In genomic region chr6:167049275-167049674, GRCh38 we compare ENCODE assay signal across 16 cellular contexts.
"Had no signal": no experiment of that assay in that cellular context is flagged by ENCODE, and none has a peak within 500 bp of the region (broad histone marks: within the 10 kb centered on the region; RNA-seq: fewer than 3 reads in every experiment).

No MANE protein-coding gene starts in this region.

- H3K36me3 ChIP-seq: left ventricle myocardium inferior, pancreas, suprapubic skin had no signal

- H3K27ac ChIP-seq: left ventricle myocardium inferior, pancreas, suprapubic skin had no signal

- H3K27ac Mint-ChIP-seq: activated CD4-positive, alpha-beta T cell treated with anti-CD3 and anti-CD28 coated beads, Interleukin-2, amount 10 ng/mL, durations not matched to agents 24 days and 14 days; activated CD8-positive, alpha-beta T cell treated with anti-CD3 and anti-CD28 coated beads, Interleukin-2, amount 10 ng/mL, durations not matched to agents 7 days and 5 days; activated T-helper 2 cell treated with anti-CD3 and anti-CD28 coated beads, Interferon-gamma antibody, Interleukin-2, Interleukin-4, amounts not matched to agents 10 μg/mL and 5 μg/mL and 100 μg/mL, durations not matched to agents 14 hours and 24 hours and 36 hours; T-helper 1 cell treated with Interleukin-12 subunit alpha and Interleukin-12 subunit beta and Interleukin-4 antibody, amounts not matched to agents 30 μg/mL and 1 μg/mL, for 36 hours had no signal

- H3K9me3 ChIP-seq: left ventricle myocardium inferior, mucosa of descending colon, pancreas, suprapubic skin had no signal

- H3K4me3 Mint-ChIP-seq: activated CD4-positive, alpha-beta T cell treated with anti-CD3 and anti-CD28 coated beads, Interleukin-2, amount 10 ng/mL, durations not matched to agents 24 days and 14 days; activated CD8-positive, alpha-beta T cell treated with anti-CD3 and anti-CD28 coated beads, Interleukin-2, amount 10 ng/mL, durations not matched to agents 7 days and 5 days; memory B cell; T-helper 1 cell treated with Interleukin-12 subunit alpha and Interleukin-12 subunit beta and Interleukin-4 antibody, amounts not matched to agents 30 μg/mL and 1 μg/mL, for 36 hours had no signal

- DNase-seq: activated CD4-positive, alpha-beta T cell treated with anti-CD3 and anti-CD28 coated beads, Interleukin-2, amount 10 ng/mL, durations not matched to agents 24 days and 14 days; activated CD8-positive, alpha-beta memory T cell treated with anti-CD3 and anti-CD28 coated beads, Interleukin-2, amount 50 U/mL, for 48 hours; activated CD8-positive, alpha-beta T cell treated with anti-CD3 and anti-CD28 coated beads, Interleukin-2, amount 10 ng/mL, durations not matched to agents 7 days and 5 days; hypothalamus; left ventricle myocardium inferior; mucosa of descending colon; naive thymus-derived CD8-positive, alpha-beta T cell; pancreas; stimulated activated CD4-positive, alpha-beta T cell treated with anti-CD3 and anti-CD28 coated beads, Interleukin-1b, Interleukin-23, amount 100 ng/mL, for 48 hours; trophoblast cell had no signal

- ATAC-seq: activated CD8-positive, alpha-beta T cell treated with anti-CD3 and anti-CD28 coated beads, Interleukin-2, amount 10 ng/mL, durations not matched to agents 7 days and 5 days; esophagus mucosa; mucosa of descending colon; naive thymus-derived CD8-positive, alpha-beta T cell; pancreas had no signal

- H3K9me3 Mint-ChIP-seq: activated CD4-positive, alpha-beta T cell treated with anti-CD3 and anti-CD28 coated beads, Interleukin-2, amount 10 ng/mL, durations not matched to agents 24 days and 14 days; activated naive CD4-positive, alpha-beta T cell treated with anti-CD3 and anti-CD28 coated beads, Interleukin-2, amount 50 U/mL, for 72 hours; activated T-helper 2 cell treated with anti-CD3 and anti-CD28 coated beads, Interferon-gamma antibody, Interleukin-2, Interleukin-4, amounts not matched to agents 10 μg/mL and 5 μg/mL and 100 μg/mL, durations not matched to agents 14 hours and 24 hours and 36 hours; memory B cell; naive thymus-derived CD8-positive, alpha-beta T cell; T-helper 1 cell treated with Interleukin-12 subunit alpha and Interleukin-12 subunit beta and Interleukin-4 antibody, amounts not matched to agents 30 μg/mL and 1 μg/mL, for 36 hours had no signal

- H3K4me1 ChIP-seq: pancreas, suprapubic skin had no signal

- H3K27me3 Mint-ChIP-seq: activated CD4-positive, alpha-beta T cell treated with anti-CD3 and anti-CD28 coated beads, Interleukin-2, amount 10 ng/mL, durations not matched to agents 24 days and 14 days; memory B cell; naive thymus-derived CD8-positive, alpha-beta T cell had no signal

- H3K4me3 ChIP-seq: left ventricle myocardium inferior, mucosa of descending colon, pancreas, suprapubic skin had no signal

- H3K27me3 ChIP-seq: pancreas, suprapubic skin had no signal
